In the genomic region with DNA sequence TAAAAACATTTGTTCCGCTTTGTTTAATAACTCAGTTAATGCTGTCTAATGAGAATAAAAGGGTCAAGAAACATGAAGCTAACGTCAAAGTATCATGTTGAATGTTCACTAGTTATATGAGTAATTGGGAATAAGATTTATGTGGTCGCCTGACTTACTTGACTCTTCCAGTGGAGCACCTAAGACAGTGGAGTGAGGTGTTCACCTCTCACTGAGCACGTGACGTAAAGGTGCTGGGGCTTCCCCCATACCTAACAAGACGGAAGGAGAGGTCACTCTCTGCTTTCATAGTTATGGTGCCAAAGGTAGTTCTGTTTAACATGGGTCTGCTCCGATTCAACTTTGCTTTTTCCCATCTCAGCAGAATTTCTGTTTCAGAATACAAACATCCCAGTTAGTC, we compare ENCODE assay signal across 10 cellular contexts. TPM values are rescaled to one million over a fixed set of nuclear protein-coding genes. Genes with fewer than 3 reads are reported as not detected.
A peak's percentile ranks its signal among the peaks of the same experiment; 100 is the strongest.
DNase-seq lines count a peak whose midpoint lies in the region; ATAC-seq and TF ChIP-seq lines count a peak whose summit lies in the region.
"Had no signal": no experiment of that assay in that cellular context is flagged by ENCODE, and none has a peak within 500 bp of the region (broad histone marks: within the 10 kb centered on the region; RNA-seq: fewer than 3 reads in every experiment).

No MANE protein-coding gene starts in this region.

- no peak for TF ChIP-seq POLR2A in uterus (IDR thresholded peaks at IDR 0.05)

- H3K27me3 ChIP-seq in GM06990 (replicated peaks; ENCODE audit: control insufficient read depth, insufficient read depth, low read length): no peaks in the 10 kb centered on the region
- no peaks in the 10 kb centered on the region for H3K27me3 ChIP-seq in endocrine pancreas (ENCODE audit: control insufficient read depth, insufficient read depth, low read length)
- H3K27me3 ChIP-seq in uterus: peaks cover 0 to 5% of the 10 kb centered on the region in 2 donors
- H3K27me3 ChIP-seq in smooth muscle cell (ENCODE audit: low read depth): no peaks in the 10 kb centered on the region

- intact Hi-C loops in uterus (cut with DNase I; ENCODE audit: low total_unique reads): no loop called here

- no peak overlapping the region for H2AFZ ChIP-seq in smooth muscle cell (ENCODE audit: low read depth)

- H3K79me2 ChIP-seq in smooth muscle cell (ENCODE audit: low read depth): no peaks in the 10 kb centered on the region

- peaks cover 3% of the 10 kb centered on the region for H3K4me1 ChIP-seq in endocrine pancreas (ENCODE audit: control insufficient read depth, insufficient read depth, low read length)
- H3K4me1 ChIP-seq in uterus: no peaks in the 10 kb centered on the region
- H3K4me1 ChIP-seq in smooth muscle cell (ENCODE audit: low read depth): no peaks in the 10 kb centered on the region

- H3F3A ChIP-seq in smooth muscle cell (ENCODE audit: low read depth): no peaks in the 10 kb centered on the region

- H3K36me3 ChIP-seq in GM06990 (ENCODE audit: control insufficient read depth, insufficient read depth, low read length) (no peaks in the 10 kb centered on the region), endocrine pancreas (ENCODE audit: control insufficient read depth, insufficient read depth, low read length) (no peaks in the 10 kb centered on the region), uterus (no peaks in the 10 kb centered on the region), smooth muscle cell (ENCODE audit: low read depth) (no peaks in the 10 kb centered on the region)

- H3K9ac ChIP-seq in endocrine pancreas (ENCODE audit: control insufficient read depth, insufficient read depth, low read length) (no peak overlapping the region), smooth muscle cell (ENCODE audit: low read depth) (no peak overlapping the region)

- no peaks in the 10 kb centered on the region for H4K20me1 ChIP-seq in smooth muscle cell (ENCODE audit: low read depth)

- DNase-seq in GM06990 (ENCODE audit: extremely low read depth, insufficient read length) (peak; percentile 62), uterus (no peak), smooth muscle cell (lab: John Stamatoyannopoulos, UW; ENCODE audit: unreplicated experiment) (no peak), NCI-H748 (lab: John Stamatoyannopoulos, UW; ENCODE audit: unreplicated experiment) (no peak), iPS-NIHi7 (ENCODE audit: extremely low spot score) (no peak)
- DNase-seq: DND-41, NCI-H1105 treated with DMSO at 0.1 percent for 48 hours had no signal

- H3K9me3 ChIP-seq in endocrine pancreas (ENCODE audit: control insufficient read depth, low read length) (no peaks in the 10 kb centered on the region), uterus (no peaks in the 10 kb centered on the region), smooth muscle cell (replicated peaks; ENCODE audit: low read depth) (no peaks in the 10 kb centered on the region)

- H3K27ac ChIP-seq in uterus (no peak overlapping the region), smooth muscle cell (ENCODE audit: low read depth) (no peak overlapping the region)

- no peak overlapping the region for H3K4me2 ChIP-seq in smooth muscle cell

- WGBS in smooth muscle cell (ENCODE audit: low lambda C conversion rate): 89% methylated on average over 7 of the region's 7 CpGs

- TF ChIP-seq CTCF in GM06990 (IDR thresholded peaks at IDR 0.05; ENCODE audit: insufficient read depth, low read length, poor library complexity, severe bottlenecking) (no peak), uterus (IDR thresholded peaks at IDR 0.05) (no peak), smooth muscle cell (IDR thresholded peaks at IDR 0.05; ENCODE audit: borderline replicate concordance, insufficient read depth, poor library complexity, severe bottlenecking) (no peak)

- H3K4me3 ChIP-seq in GM06990 (replicated peaks; ENCODE audit: low read depth, low read length) (peak overlapping the region; percentile 70), endocrine pancreas (ENCODE audit: control insufficient read depth, insufficient read depth, low read length) (peak overlapping the region; percentile 30), uterus (no peak overlapping the region), smooth muscle cell (no peak overlapping the region)

- ATAC-seq in GM19395 (IDR thresholded peaks at IDR 0.05; ENCODE audit: unreplicated experiment) (peak; percentile 68), HG03095 (IDR thresholded peaks at IDR 0.05; ENCODE audit: unreplicated experiment) (peak; percentile 64)

RNA-seq across cellular contexts. Expression of gene KMO, which starts 0.7 kb away (rescaled TPM):
- total RNA-seq in uterus: 10 to 100 TPM in 1 of 4 donors, 1 to 10 TPM in 1, under 1 TPM in 2; 0.28 to 22.9 (median 4.5) TPM
- total RNA-seq in smooth muscle cell: 0.09 TPM in 1 of 2 replicates, not detected in the other
- 0.09 TPM in 2 replicates for polyA plus RNA-seq in smooth muscle cell

RNA-seq across cellular contexts. Expression of gene FH, which starts 13.3 kb away (rescaled TPM):
- total RNA-seq in uterus (10 to 100 TPM; 11.8 to 48.5 (median 43.5) TPM), smooth muscle cell (53.1 and 75.6 TPM in 2 replicates)
- polyA plus RNA-seq in smooth muscle cell: 46.5 and 57.7 TPM in 2 replicates

Comparison
In these comparisons a context has a peak if more than half of its experiments do, and no peak if none do; other contexts are left out.
1. H3K4me3 ChIP-seq: peak in GM06990 (single experiment) and endocrine pancreas (single experiment); none in uterus (0 of 2) and smooth muscle cell (single experiment).